Comparison of ENCODE assay signal across 22 cellular contexts in the genomic region with DNA sequence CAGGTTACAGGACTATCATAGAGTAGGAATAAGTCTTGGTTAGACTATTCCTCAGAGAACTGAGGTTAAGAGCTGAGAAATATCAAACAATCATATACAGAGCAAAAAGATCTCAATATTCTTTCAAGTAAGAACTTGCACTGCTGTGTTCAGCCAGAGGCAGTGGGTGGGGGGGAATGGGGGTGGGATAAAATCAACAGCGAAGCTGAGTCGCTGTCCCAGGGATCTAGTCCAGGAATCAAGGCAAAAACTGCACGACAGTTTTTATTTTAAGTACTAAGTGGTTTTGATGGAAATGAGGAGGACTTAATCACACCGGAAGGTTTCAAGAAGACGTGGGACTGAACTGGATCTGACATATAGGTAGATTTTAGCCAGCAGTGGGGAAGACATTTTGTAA.
DNase-seq lines count a peak whose midpoint lies in the region; ATAC-seq, FAIRE-seq and TF ChIP-seq lines count a peak whose summit lies in the region.
"Had no signal": no experiment of that assay in that cellular context is flagged by ENCODE, and none has a peak within 500 bp of the region (broad histone marks: within the 10 kb centered on the region; RNA-seq: fewer than 3 reads in every experiment).

No MANE protein-coding gene starts in this region.

- peak overlapping the region; percentile 91 for H3K27ac ChIP-seq in SK-N-MC
- H3K27ac ChIP-seq in keratinocyte (ENCODE audit: control insufficient read depth, insufficient read depth, low read length) = peak overlapping the region; percentile 96
- peak overlapping the region; percentile 33 for H3K27ac ChIP-seq in thymus (ENCODE audit: low read depth)
- H3K27ac ChIP-seq: C4-2B, Peyer's patch had no signal

- H3K4me2 ChIP-seq in keratinocyte (ENCODE audit: control insufficient read depth, extremely low read depth, insufficient read depth, low read depth, low read length) = peak overlapping the region; percentile 88
- H3K4me2 ChIP-seq: SK-N-SH had no signal

- POLR2A ChIA-PET in HEK293T (lab: Yijun Ruan, JAX) = interaction anchor here (1.0 kb wide), 1 partner anchor 39 kb away, joined by 4 read pairs; no protein-coding TSS in a partner anchor

- H3K4me1 ChIP-seq in keratinocyte (ENCODE audit: control insufficient read depth, extremely low read depth, insufficient read depth, low read length) (peaks cover 49% of the 10 kb centered on the region), thymus (ENCODE audit: control insufficient read depth, insufficient read depth, low read length) (peaks cover under 1% of the 10 kb centered on the region)

- ATAC-seq in HG02571 (IDR thresholded peaks at IDR 0.05; ENCODE audit: unreplicated experiment) = no peak
- ATAC-seq: HepG2 had no signal

- 0 out of 2 replicates have a peak, but pooled peaks cover 3% of the 10 kb centered on the region for H3K36me3 ChIP-seq in SK-N-MC (ENCODE audit: insufficient read depth, low read length)
- no peaks in the 10 kb centered on the region for H3K36me3 ChIP-seq in keratinocyte (ENCODE audit: control insufficient read depth in 2 of 2, extremely low read depth in 1 of 2, insufficient read depth in 2 of 2, low read length in 2 of 2)
- H3K36me3 ChIP-seq in thymus (ENCODE audit: control insufficient read depth, insufficient read depth) = peaks cover 12% of the 10 kb centered on the region
- H3K36me3 ChIP-seq: Peyer's patch had no signal

- H3K79me2 ChIP-seq in keratinocyte (ENCODE audit: control insufficient read depth, insufficient read depth, low read length) = peaks cover 54% of the 10 kb centered on the region

- no peaks in the 10 kb centered on the region for H3K27me3 ChIP-seq in keratinocyte (ENCODE audit: control insufficient read depth, extremely low read depth, insufficient read depth, low read length)
- no peaks in the 10 kb centered on the region for H3K27me3 ChIP-seq in thymus (ENCODE audit: control insufficient read depth, insufficient read depth)
- H3K27me3 ChIP-seq: Peyer's patch had no signal

- no peaks in the 10 kb centered on the region for H3K36me3 Mint-ChIP-seq in chondrocyte (ENCODE audit: low read depth)

- no peak overlapping the region for H3K4me3 Mint-ChIP-seq in chondrocyte (ENCODE audit: unreplicated experiment)

- dilution Hi-C loops in keratinocyte (cut with MboI; ENCODE audit: extremely low pct_ligation_motif_present, low sequenced_read_pairs) = no loop called here

- TF ChIP-seq CTCF in chondrocyte (IDR thresholded peaks at IDR 0.05) (no peak), keratinocyte (optimal IDR thresholded peaks at IDR 0.05 in 1 of 3, IDR thresholded peaks at IDR 0.05 in 1 of 3, conservative IDR thresholded peaks at IDR 0.05 in 1 of 3; ENCODE audit: extremely low read depth in 1 of 3, insufficient read depth in 2 of 3, low read length in 3 of 3) (no peak)

- 96% methylated on average over 5 of the region's 5 CpGs for WGBS in thymus

- CTCF ChIA-PET in HEK293T (lab: Yijun Ruan, JAX) = no interaction called here

- DNase-seq in SK-N-MC (ENCODE audit: low read depth, low spot score) = no peak
- DNase-seq in chondrocyte (ENCODE audit: low spot score) = no peak
- no peak for DNase-seq in keratinocyte (ENCODE audit: low read depth, low spot score)
- DNase-seq in OCI-M2 (lab: John Stamatoyannopoulos, UW; ENCODE audit: unreplicated experiment) = no peak
- no peak for DNase-seq in HEK293T (ENCODE audit: extremely low spot score)
- DNase-seq: AML-193, DMS79 treated with DMSO at 0.1 percent for 48 hours, KG1, MV-4-11, NCI-H1417, NCI-H187, NCI-H2107, NCI-H226, NCI-H524, Peyer's patch, Right ventricle myocardium superior, SK-N-SH had no signal

- H3K27ac Mint-ChIP-seq in chondrocyte (ENCODE audit: unreplicated experiment) = peak overlapping the region; percentile 54

- H3K9me3 Mint-ChIP-seq in chondrocyte (ENCODE audit: low read depth) = peaks cover 6% of the 10 kb centered on the region

- no peaks in the 10 kb centered on the region for H3K9me1 ChIP-seq in keratinocyte (ENCODE audit: control insufficient read depth, extremely low read depth, insufficient read depth, low read length)

- no peaks in the 10 kb centered on the region for H3K27me3 Mint-ChIP-seq in chondrocyte (ENCODE audit: low read depth)

- H3K4me1 Mint-ChIP-seq in chondrocyte (ENCODE audit: low read depth) = peaks cover 26% of the 10 kb centered on the region

- H3K4me3 ChIP-seq in SK-N-MC (peak overlapping the region; percentile 13; the same call in 1 of the 2 replicates), keratinocyte (ENCODE audit: control insufficient read depth in 2 of 3, extremely low read depth in 1 of 3, insufficient read depth in 2 of 3, low read depth in 1 of 3, low read length in 3 of 3) (peak overlapping the region in 2 of 3 experiments; percentile 48 to 62), thymus (ENCODE audit: low read length) (no peak overlapping the region)
- H3K4me3 ChIP-seq: Peyer's patch had no signal

- peak; percentile 85 for FAIRE-seq in keratinocyte (lab: Jason Lieb, UNC)
- FAIRE-seq: H54, HepG2 had no signal

- H3K9me3 ChIP-seq in SK-N-MC (ENCODE audit: low read depth, low read length) (no peaks in the 10 kb centered on the region; the same call in 1 of the 2 replicates), keratinocyte (ENCODE audit: control insufficient read depth, low read depth, low read length) (no peaks in the 10 kb centered on the region), thymus (ENCODE audit: control insufficient read depth) (no peaks in the 10 kb centered on the region)
- H3K9me3 ChIP-seq: Peyer's patch, SK-N-SH had no signal

- no peak overlapping the region for H2AFZ ChIP-seq in keratinocyte (ENCODE audit: control insufficient read depth, low read length)

- H3K9ac ChIP-seq in SK-N-MC (ENCODE audit: insufficient read length) (peak overlapping the region; percentile 51), keratinocyte (ENCODE audit: control insufficient read depth, extremely low read depth, insufficient read depth, low read length) (peak overlapping the region; percentile 65)
- H3K9ac ChIP-seq: SK-N-SH had no signal

- H4K20me1 ChIP-seq in keratinocyte (ENCODE audit: control insufficient read depth, extremely low read depth, insufficient read depth, low read length) = peaks cover 2% of the 10 kb centered on the region

TF ChIP-seq in HEK293T, 16 proteins besides CTCF, POLR2A, EP300 and RAD21:
- no peak for TF ChIP-seq L3MBTL2 (conservative IDR thresholded peaks at IDR 0.05)
- no peak for TF ChIP-seq SUZ12 (IDR thresholded peaks at IDR 0.05)
- no peak for TF ChIP-seq TARDBP (IDR thresholded peaks at IDR 0.05)
- TF ChIP-seq SP1 (IDR thresholded peaks at IDR 0.05) = no peak
- no peak for TF ChIP-seq HDGF (IDR thresholded peaks at IDR 0.05; ENCODE audit: borderline replicate concordance)
- TF ChIP-seq NFRKB (IDR thresholded peaks at IDR 0.05) = no peak
- no peak for TF ChIP-seq FOXK2 (IDR thresholded peaks at IDR 0.05)
- TF ChIP-seq ARNT (IDR thresholded peaks at IDR 0.05) = no peak
- TF ChIP-seq, protein P1, sequence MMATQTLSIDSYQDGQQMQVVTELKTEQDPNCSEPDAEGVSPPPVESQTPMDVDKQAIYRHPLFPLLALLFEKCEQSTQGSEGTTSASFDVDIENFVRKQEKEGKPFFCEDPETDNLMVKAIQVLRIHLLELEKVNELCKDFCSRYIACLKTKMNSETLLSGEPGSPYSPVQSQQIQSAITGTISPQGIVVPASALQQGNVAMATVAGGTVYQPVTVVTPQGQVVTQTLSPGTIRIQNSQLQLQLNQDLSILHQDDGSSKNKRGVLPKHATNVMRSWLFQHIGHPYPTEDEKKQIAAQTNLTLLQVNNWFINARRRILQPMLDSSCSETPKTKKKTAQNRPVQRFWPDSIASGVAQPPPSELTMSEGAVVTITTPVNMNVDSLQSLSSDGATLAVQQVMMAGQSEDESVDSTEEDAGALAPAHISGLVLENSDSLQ (IDR thresholded peaks at IDR 0.05) = no peak
- TF ChIP-seq ELF4 (IDR thresholded peaks at IDR 0.05) = no peak
- no peak for TF ChIP-seq LEF1 (IDR thresholded peaks at IDR 0.05; ENCODE audit: borderline replicate concordance)
- TF ChIP-seq BHLHE40 (IDR thresholded peaks at IDR 0.05; ENCODE audit: borderline replicate concordance) = no peak

Comparison
In these comparisons a context has a peak if more than half of its experiments do, and no peak if none do; other contexts are left out.
1. H3K27ac ChIP-seq: peak in every context shown above with its lines; median percentile 96 in keratinocyte; 91 in SK-N-MC; 33 in thymus.